ENCODE assay signal across 22 cellular contexts in the genomic region with DNA sequence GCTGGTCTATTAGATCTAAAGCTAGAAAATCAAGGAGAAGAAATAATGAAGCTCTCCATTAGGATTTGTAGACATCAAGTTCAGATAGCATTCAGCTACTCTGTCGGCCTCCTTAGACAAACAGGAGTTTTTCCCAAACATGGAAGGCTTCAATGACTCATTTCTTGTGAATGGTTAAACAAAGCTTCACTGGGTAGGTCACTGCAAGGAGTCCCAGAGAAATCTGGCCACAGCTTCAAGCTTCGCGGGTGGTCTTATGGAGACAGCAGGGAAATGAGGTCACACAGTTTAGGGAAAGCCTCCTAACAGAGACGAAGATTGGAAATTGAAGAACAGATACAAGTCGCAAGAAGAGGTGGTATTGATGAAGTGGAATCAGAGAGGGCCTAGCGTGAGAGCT. TPM values are rescaled to one million over a fixed set of nuclear protein-coding genes. Genes with fewer than 3 reads are reported as not detected.
DNase-seq lines count a peak whose midpoint lies in the region; ATAC-seq and TF ChIP-seq lines count a peak whose summit lies in the region.
"Had no signal": no experiment of that assay in that cellular context is flagged by ENCODE, and none has a peak within 500 bp of the region (broad histone marks: within the 10 kb centered on the region; RNA-seq: fewer than 3 reads in every experiment).

No MANE protein-coding gene starts in this region.

- peaks cover 13% of the 10 kb centered on the region for H3K4me1 Mint-ChIP-seq in Calu3 (ENCODE audit: low read depth, unreplicated experiment)
- H3K4me1 Mint-ChIP-seq in natural killer cell treated with Interleukin-12 subunit alpha and Interleukin-12 subunit beta and Interleukin-15 and Interleukin-18, amount 100 ng/mL, for 72 hours (ENCODE audit: low read depth in 2 of 2) = no peaks in the 10 kb centered on the region
- H3K4me1 Mint-ChIP-seq: activated CD8-positive, alpha-beta memory T cell treated with anti-CD3 and anti-CD28 coated beads, Interleukin-2, amount 10 ng/mL, durations not matched to agents 7 days and 5 days had no signal

- no peak overlapping the region for H3K4me2 ChIP-seq in fibroblast of lung (ENCODE audit: extremely low read depth, insufficient read depth, low read length)

- no peaks in the 10 kb centered on the region for H3K27me3 ChIP-seq in fibroblast of lung (ENCODE audit: control insufficient read depth, insufficient read depth, low read length)
- H3K27me3 ChIP-seq: Peyer's patch had no signal

- peaks cover 9% of the 10 kb centered on the region for H3K9me3 Mint-ChIP-seq in Calu3 (ENCODE audit: low read depth, unreplicated experiment)
- H3K9me3 Mint-ChIP-seq in natural killer cell treated with Interleukin-12 subunit alpha and Interleukin-12 subunit beta and Interleukin-15 and Interleukin-18, amount 100 ng/mL, for 72 hours = peaks cover 4% of the 10 kb centered on the region
- H3K9me3 Mint-ChIP-seq: activated T-helper 2 cell treated with anti-CD3 and anti-CD28 coated beads, Interferon-gamma antibody, Interleukin-2, Interleukin-4, amounts not matched to agents 10 μg/mL and 5 μg/mL and 100 μg/mL, durations not matched to agents 14 hours and 24 hours and 36 hours; effector memory CD8-positive, alpha-beta T cell; stimulated activated naive CD8-positive, alpha-beta T cell treated with anti-CD3 and anti-CD28 coated beads, Interleukin-15, Interleukin-2, amounts not matched to agents 100 ng/mL and 50 ng/mL, for 24 hours had no signal

- CTCF ChIA-PET in Calu3 (lab: Charles Lee) = interaction anchor here (0.5 to 1.4 kb wide), 3 partner anchors 11 to 27 kb away, joined by 3 to 5 read pairs (median 3); no protein-coding TSS in a partner anchor

- H4K20me1 ChIP-seq in fibroblast of lung (ENCODE audit: control insufficient read depth, extremely low read depth, insufficient read depth, low read length) = no peaks in the 10 kb centered on the region

- intact Hi-C loops in Calu3 (cut with micrococcal nuclease; ENCODE audit: unreplicated experiment) (no loop called here), sciatic nerve (cut with DNase I) (no loop called here)

- no peaks in the 10 kb centered on the region for H3K79me2 ChIP-seq in fibroblast of lung (ENCODE audit: control insufficient read depth, insufficient read depth, low read length)

- H3K4me1 ChIP-seq in fibroblast of lung (ENCODE audit: control insufficient read depth, extremely low read depth, insufficient read depth, low read length) (no peaks in the 10 kb centered on the region), mesodermal cell (ENCODE audit: control insufficient read depth, insufficient read depth, low read length, poor library complexity, severe bottlenecking) (peaks cover 6% of the 10 kb centered on the region)
- H3K4me1 ChIP-seq: Peyer's patch had no signal

- 83 to 86% methylated on average over 6 of the region's 6 CpGs for WGBS in mesodermal cell (ENCODE audit: insufficient coverage in 2 of 2), 2 experiments

- DNase-seq in Calu3 (peak; percentile 37), RPMI7951 (ENCODE audit: low read depth) (peak; percentile 44), fibroblast of lung (ENCODE audit: low read depth in 2 of 2) (peak; percentile 58 to 72), NCI-H2107 treated with DMSO at 0.1 percent for 48 hours (lab: John Stamatoyannopoulos, UW; ENCODE audit: unreplicated experiment) (no peak), sciatic nerve (ENCODE audit: low spot score) (no peak)
- no peak for DNase-seq in natural killer cell treated with Interleukin-12 subunit alpha and Interleukin-12 subunit beta and Interleukin-15 and Interleukin-18, amount 100 ng/mL, for 72 hours (ENCODE audit: low spot score)
- no peak for DNase-seq in central memory CD4-positive, alpha-beta T cell
- DNase-seq: activated CD8-positive, alpha-beta memory T cell treated with anti-CD3 and anti-CD28 coated beads, Interleukin-2, amount 10 ng/mL, durations not matched to agents 7 days and 5 days; CD8-positive, alpha-beta T cell; effector memory CD8-positive, alpha-beta T cell; hippocampal formation; Kasumi-1; left cardiac atrium; NCI-H1417; NCI-H2171 treated with DMSO at 0.1 percent for 48 hours; NCI-H82; Peyer's patch had no signal

- no TSS peak for BruUV-seq in Calu3 (replicated peaks; lab: Mats Ljungman, UMichigan)

- H3K27ac Mint-ChIP-seq in Calu3 (ENCODE audit: unreplicated experiment) = peak overlapping the region; percentile 6
- no peak overlapping the region for H3K27ac Mint-ChIP-seq in natural killer cell treated with Interleukin-12 subunit alpha and Interleukin-12 subunit beta and Interleukin-15 and Interleukin-18, amount 100 ng/mL, for 72 hours
- H3K27ac Mint-ChIP-seq: activated CD8-positive, alpha-beta memory T cell treated with anti-CD3 and anti-CD28 coated beads, Interleukin-2, amount 10 ng/mL, durations not matched to agents 7 days and 5 days; activated T-helper 2 cell treated with anti-CD3 and anti-CD28 coated beads, Interferon-gamma antibody, Interleukin-2, Interleukin-4, amounts not matched to agents 10 μg/mL and 5 μg/mL and 100 μg/mL, durations not matched to agents 14 hours and 24 hours and 36 hours; CD8-positive, alpha-beta T cell; effector memory CD8-positive, alpha-beta T cell; stimulated activated naive CD8-positive, alpha-beta T cell treated with anti-CD3 and anti-CD28 coated beads, Interleukin-15, Interleukin-2, amounts not matched to agents 100 ng/mL and 50 ng/mL, for 24 hours; type B pancreatic cell had no signal

- H3K36me3 Mint-ChIP-seq in Calu3 (ENCODE audit: insufficient read depth, unreplicated experiment) = no peaks in the 10 kb centered on the region
- no peaks in the 10 kb centered on the region for H3K36me3 Mint-ChIP-seq in natural killer cell treated with Interleukin-12 subunit alpha and Interleukin-12 subunit beta and Interleukin-15 and Interleukin-18, amount 100 ng/mL, for 72 hours
- H3K36me3 Mint-ChIP-seq: activated CD8-positive, alpha-beta memory T cell treated with anti-CD3 and anti-CD28 coated beads, Interleukin-2, amount 10 ng/mL, durations not matched to agents 7 days and 5 days; CD8-positive, alpha-beta T cell had no signal

- ATAC-seq in natural killer cell treated with Interleukin-12 subunit alpha and Interleukin-12 subunit beta and Interleukin-15 and Interleukin-18, amount 100 ng/mL, for 72 hours = no peak
- no peak for ATAC-seq in sciatic nerve
- ATAC-seq: activated CD8-positive, alpha-beta memory T cell treated with anti-CD3 and anti-CD28 coated beads, Interleukin-2, amount 10 ng/mL, durations not matched to agents 7 days and 5 days; CD8-positive, alpha-beta T cell; effector memory CD8-positive, alpha-beta T cell; left cardiac atrium had no signal

- H3K27ac ChIP-seq in fibroblast of lung (ENCODE audit: insufficient read depth, low read length) = no peak overlapping the region
- H3K27ac ChIP-seq in mesodermal cell (ENCODE audit: low read depth, low read length, severe bottlenecking) = peak overlapping the region; percentile 65
- H3K27ac ChIP-seq: Peyer's patch had no signal

- TF ChIP-seq CTCF in Calu3 (IDR thresholded peaks at IDR 0.05; ENCODE audit: unreplicated experiment) = no peak
- no peak for TF ChIP-seq CTCF in fibroblast of lung (conservative IDR thresholded peaks at IDR 0.05 in 1 of 2, IDR thresholded peaks at IDR 0.05 in 1 of 2; ENCODE audit: low read depth in 1 of 2, low read length in 2 of 2)

- H2AFZ ChIP-seq in fibroblast of lung (ENCODE audit: low read length) = no peak overlapping the region

- no peak overlapping the region for H3K9ac ChIP-seq in fibroblast of lung (ENCODE audit: insufficient read depth, low read length)

- H3K9me3 ChIP-seq in fibroblast of lung (ENCODE audit: control insufficient read depth, insufficient read depth, low read depth, low read length) = no peaks in the 10 kb centered on the region
- peaks cover 3% of the 10 kb centered on the region for H3K9me3 ChIP-seq in mesodermal cell (ENCODE audit: control insufficient read depth, low read length)
- H3K9me3 ChIP-seq: Peyer's patch had no signal

- H3K36me3 ChIP-seq in fibroblast of lung (ENCODE audit: control insufficient read depth, insufficient read depth, low read length) (no peaks in the 10 kb centered on the region), mesodermal cell (ENCODE audit: control insufficient read depth, insufficient read depth, low read length) (no peaks in the 10 kb centered on the region)
- H3K36me3 ChIP-seq: Peyer's patch had no signal

- H3K4me3 ChIP-seq in fibroblast of lung (replicated peaks in 1 of 4; ENCODE audit: control extremely low read depth in 1 of 4, insufficient read depth in 1 of 4, low read depth in 3 of 4, low read length in 4 of 4) (no peak overlapping the region), mesodermal cell (ENCODE audit: extremely low read depth, insufficient read depth, low read length, poor library complexity, severe bottlenecking) (no peak overlapping the region)
- H3K4me3 ChIP-seq: Peyer's patch had no signal

- H3K4me3 Mint-ChIP-seq in Calu3 (ENCODE audit: low read depth, unreplicated experiment) = no peak overlapping the region
- no peak overlapping the region for H3K4me3 Mint-ChIP-seq in natural killer cell treated with Interleukin-12 subunit alpha and Interleukin-12 subunit beta and Interleukin-15 and Interleukin-18, amount 100 ng/mL, for 72 hours
- H3K4me3 Mint-ChIP-seq: activated CD8-positive, alpha-beta memory T cell treated with anti-CD3 and anti-CD28 coated beads, Interleukin-2, amount 10 ng/mL, durations not matched to agents 7 days and 5 days; CD8-positive, alpha-beta T cell; effector memory CD8-positive, alpha-beta T cell; stimulated activated naive CD8-positive, alpha-beta T cell treated with anti-CD3 and anti-CD28 coated beads, Interleukin-15, Interleukin-2, amounts not matched to agents 100 ng/mL and 50 ng/mL, for 24 hours; type B pancreatic cell had no signal

- H3K27me3 Mint-ChIP-seq in Calu3 (ENCODE audit: unreplicated experiment) = no peaks in the 10 kb centered on the region
- H3K27me3 Mint-ChIP-seq in natural killer cell treated with Interleukin-12 subunit alpha and Interleukin-12 subunit beta and Interleukin-15 and Interleukin-18, amount 100 ng/mL, for 72 hours = peaks cover 10 to 28% of the 10 kb centered on the region in 2 donors
- H3K27me3 Mint-ChIP-seq: activated CD8-positive, alpha-beta memory T cell treated with anti-CD3 and anti-CD28 coated beads, Interleukin-2, amount 10 ng/mL, durations not matched to agents 7 days and 5 days; type B pancreatic cell had no signal

RNA-seq across cellular contexts. Expression of gene LRRC72, which starts 22.6 kb away (rescaled TPM):
- total RNA-seq in Calu3 (2022) = not detected in 2 replicates
- not detected in 2 replicates for total RNA-seq in RPMI7951 (2014; rRNA removed; shearing (Covaris generic))
- total RNA-seq in fibroblast of lung = not detected in 2 replicates
- not detected in 2 replicates for polyA plus RNA-seq in fibroblast of lung
- not detected in 2 replicates for polyA plus RNA-seq in fibroblast of lung (2012)
- not detected in 2 replicates for polyA minus RNA-seq in fibroblast of lung (ENCODE audit: low replicate concordance)
- polyA plus RNA-seq in mesodermal cell (2013, experiment 1 of 2) = not detected
- not detected for polyA plus RNA-seq in mesodermal cell (2013, experiment 2 of 2)
- not detected for total RNA-seq in natural killer cell treated with Interleukin-12 subunit alpha and Interleukin-12 subunit beta and Interleukin-15 and Interleukin-18, amount 100 ng/mL, for 72 hours
- total RNA-seq in sciatic nerve = not detected
- total RNA-seq: activated CD8-positive, alpha-beta memory T cell treated with anti-CD3 and anti-CD28 coated beads, Interleukin-2, amount 10 ng/mL, durations not matched to agents 7 days and 5 days; activated T-helper 2 cell treated with anti-CD3 and anti-CD28 coated beads, Interferon-gamma antibody, Interleukin-2, Interleukin-4, amounts not matched to agents 10 μg/mL and 5 μg/mL and 100 μg/mL, durations not matched to agents 14 hours and 24 hours and 36 hours; CD8-positive, alpha-beta T cell; cerebellum; left cardiac atrium; Peyer's patch had no signal

RNA-seq across cellular contexts. Expression of gene SOSTDC1, which starts 38.5 kb away (rescaled TPM):
- total RNA-seq in Calu3 (2022) (13.9 and 22.1 TPM in 2 replicates), fibroblast of lung (under 0.01 TPM in 1 of 2 replicates, not detected in the other), sciatic nerve (1.4 TPM)
- total RNA-seq in RPMI7951 (2014; rRNA removed; shearing (Covaris generic)) = 0.10 and 0.12 TPM in 2 replicates
- 0.05 and 0.07 TPM in 2 replicates for polyA plus RNA-seq in fibroblast of lung
- 0.07 TPM in 1 of 2 replicates, not detected in the other for polyA plus RNA-seq in fibroblast of lung (2012)
- not detected in 2 replicates for polyA minus RNA-seq in fibroblast of lung (ENCODE audit: low replicate concordance)
- polyA plus RNA-seq in mesodermal cell (2013, experiment 1 of 2) = 0.33 TPM
- polyA plus RNA-seq in mesodermal cell (2013, experiment 2 of 2) = 0.35 TPM
- not detected for total RNA-seq in natural killer cell treated with Interleukin-12 subunit alpha and Interleukin-12 subunit beta and Interleukin-15 and Interleukin-18, amount 100 ng/mL, for 72 hours
- total RNA-seq: activated CD8-positive, alpha-beta memory T cell treated with anti-CD3 and anti-CD28 coated beads, Interleukin-2, amount 10 ng/mL, durations not matched to agents 7 days and 5 days; activated T-helper 2 cell treated with anti-CD3 and anti-CD28 coated beads, Interferon-gamma antibody, Interleukin-2, Interleukin-4, amounts not matched to agents 10 μg/mL and 5 μg/mL and 100 μg/mL, durations not matched to agents 14 hours and 24 hours and 36 hours; CD8-positive, alpha-beta T cell had no signal

Comparison
In these comparisons a context has a peak if more than half of its experiments do, and no peak if none do; other contexts are left out.
1. DNase-seq: peak in Calu3 (single experiment), RPMI7951 (single experiment) and fibroblast of lung (2 of 2); none in NCI-H2107 treated with DMSO at 0.1 percent for 48 hours (single experiment), natural killer cell treated with Interleukin-12 subunit alpha and Interleukin-12 subunit beta and Interleukin-15 and Interleukin-18, amount 100 ng/mL, for 72 hours (single experiment), sciatic nerve (single experiment) and central memory CD4-positive, alpha-beta T cell (single experiment).